Comparison of ENCODE assay signal across 23 cellular contexts in genomic region chr4:45294464-45294863, GRCh38.
"Had no signal": no experiment of that assay in that cellular context is flagged by ENCODE, and none has a peak within 500 bp of the region (broad histone marks: within the 10 kb centered on the region; RNA-seq: fewer than 3 reads in every experiment).

No MANE protein-coding gene starts in this region.

- H3K4me1 Mint-ChIP-seq: naive thymus-derived CD4-positive, alpha-beta T cell; nephron; neural progenitor cell; stimulated activated naive CD8-positive, alpha-beta T cell treated with anti-CD3 and anti-CD28 coated beads, Interleukin-15, amount 100 ng/mL, for 72 hours had no signal

- H3K4me1 ChIP-seq: parathyroid adenoma, right lobe of liver, thyroid gland had no signal

- H3K27me3 ChIP-seq: neural progenitor cell, thyroid gland had no signal

- H3K4me3 ChIP-seq: coronary artery, neural progenitor cell, right lobe of liver, thyroid gland had no signal

- H3K36me3 ChIP-seq: neural progenitor cell, right lobe of liver, thyroid gland had no signal

- H3K4me3 Mint-ChIP-seq: effector memory CD8-positive, alpha-beta T cell; naive thymus-derived CD4-positive, alpha-beta T cell; nephron; neural progenitor cell; stimulated activated naive CD8-positive, alpha-beta T cell treated with anti-CD3 and anti-CD28 coated beads, Interleukin-15, amount 100 ng/mL, for 72 hours; type B pancreatic cell had no signal

- H3K27ac ChIP-seq: coronary artery, neural progenitor cell, parathyroid adenoma, right lobe of liver, thyroid gland had no signal

- DNase-seq: dermis blood vessel endothelial cell; effector memory CD8-positive, alpha-beta T cell; head of caudate nucleus; kidney; mesenchymal stem cell; midbrain; naive thymus-derived CD4-positive, alpha-beta T cell; right lobe of liver; small intestine; stimulated activated CD4-positive, alpha-beta T cell treated with anti-CD3 and anti-CD28 coated beads, Interleukin-12 subunit alpha, Interleukin-12 subunit beta, amount 100 ng/mL, for 4 hours; stimulated activated CD4-positive, alpha-beta T cell treated with anti-CD3 and anti-CD28 coated beads, Interleukin-1b, Interleukin-23, amount 100 ng/mL, for 48 hours; stimulated activated CD4-positive, alpha-beta T cell treated with anti-CD3 and anti-CD28 coated beads, Interleukin-4, amount 100 ng/mL, for 1 hour; stimulated activated CD8-positive, alpha-beta memory T cell treated with anti-CD3 and anti-CD28 coated beads, Interleukin-4, amount 100 ng/mL, for 48 hours; stimulated activated naive CD4-positive, alpha-beta T cell; stimulated activated naive CD8-positive, alpha-beta T cell treated with anti-CD3 and anti-CD28 coated beads, Interleukin-15, amount 100 ng/mL, for 72 hours; thyroid gland had no signal

- H3K27ac Mint-ChIP-seq: effector memory CD8-positive, alpha-beta T cell; naive thymus-derived CD4-positive, alpha-beta T cell; nephron; neural progenitor cell; progenitor cell of endocrine pancreas; stimulated activated naive CD8-positive, alpha-beta T cell treated with anti-CD3 and anti-CD28 coated beads, Interleukin-15, amount 100 ng/mL, for 72 hours; type B pancreatic cell had no signal

- ATAC-seq: effector memory CD8-positive, alpha-beta T cell; left lobe of liver; naive thymus-derived CD4-positive, alpha-beta T cell; right lobe of liver; stimulated activated naive CD8-positive, alpha-beta T cell treated with anti-CD3 and anti-CD28 coated beads, Interleukin-15, amount 100 ng/mL, for 72 hours had no signal

- H3K27me3 Mint-ChIP-seq: effector memory CD8-positive, alpha-beta T cell; naive thymus-derived CD4-positive, alpha-beta T cell; progenitor cell of endocrine pancreas; stimulated activated naive CD8-positive, alpha-beta T cell treated with anti-CD3 and anti-CD28 coated beads, Interleukin-15, amount 100 ng/mL, for 72 hours; type B pancreatic cell had no signal

- H3K36me3 Mint-ChIP-seq: neural progenitor cell, type B pancreatic cell had no signal

- H3K9me3 ChIP-seq: right lobe of liver, thyroid gland had no signal
